14 cellular contexts compared by ENCODE assay signal in genomic region chr6:14146459-14147096, GRCh38. TPM values are rescaled to one million over a fixed set of nuclear protein-coding genes. Genes with fewer than 3 reads are reported as not detected.
DNase-seq lines count a peak whose midpoint lies in the region; ATAC-seq and TF ChIP-seq lines count a peak whose summit lies in the region.
"Had no signal": no experiment of that assay in that cellular context is flagged by ENCODE, and none has a peak within 500 bp of the region (broad histone marks: within the 10 kb centered on the region; RNA-seq: fewer than 3 reads in every experiment).

No MANE protein-coding gene starts in this region.

- no peak overlapping the region for H3K4ac ChIP-seq in neuronal stem cell (ENCODE audit: low read length)

- H2BK120ac ChIP-seq in neuronal stem cell (ENCODE audit: low read depth, low read length) = no peak overlapping the region

- no peak overlapping the region for H4K91ac ChIP-seq in neuronal stem cell (ENCODE audit: low read depth, low read length, poor library complexity)

- no peak for ATAC-seq in HG02588 (IDR thresholded peaks at IDR 0.05; ENCODE audit: unreplicated experiment)
- no peak for ATAC-seq in omental fat pad (ENCODE audit: low FRiP score)
- ATAC-seq in GM21528 (IDR thresholded peaks at IDR 0.05; ENCODE audit: low FRiP score, unreplicated experiment) = no peak
- no peak for ATAC-seq in HG03135 (IDR thresholded peaks at IDR 0.05; ENCODE audit: unreplicated experiment)

- no peak overlapping the region for H2BK12ac ChIP-seq in neuronal stem cell (ENCODE audit: low read length)

- no peak overlapping the region for H3K9ac ChIP-seq in neuronal stem cell (ENCODE audit: low read depth, low read length, poor library complexity)
- H3K9ac ChIP-seq: KMS-11 had no signal

- DNase-seq in NCI-H128 (lab: John Stamatoyannopoulos, UW; ENCODE audit: unreplicated experiment) (peak; percentile 52), NCI-H2029 treated with DMSO at 0.1 percent for 48 hours (lab: John Stamatoyannopoulos, UW) (peak; percentile 97), NCI-H69 (lab: John Stamatoyannopoulos, UW) (peak; percentile 81), neuronal stem cell (ENCODE audit: low spot score) (no peak), omental fat pad (ENCODE audit: low spot score) (no peak)
- DNase-seq: DMS 273 treated with DMSO at 0.1 percent for 48 hours, NCI-H1105, NCI-H226, NCI-H748 treated with DMSO at 0.1 percent for 48 hours, SIG-M5 had no signal

- H3K27ac ChIP-seq in neuronal stem cell (replicated peaks; ENCODE audit: low read length) = no peak overlapping the region
- H3K27ac ChIP-seq: KMS-11 had no signal

- no peaks in the 10 kb centered on the region for H3K9me3 ChIP-seq in neuronal stem cell (replicated peaks in 1 of 2; ENCODE audit: control insufficient read depth in 2 of 2, insufficient read depth in 1 of 2, low read depth in 1 of 2, low read length in 2 of 2)

- H2AFZ ChIP-seq in neuronal stem cell (ENCODE audit: low read length) = peak overlapping the region; percentile 42

- no peak overlapping the region for H3K18ac ChIP-seq in neuronal stem cell (ENCODE audit: low read length)

- peaks cover 3% of the 10 kb centered on the region for H3K79me1 ChIP-seq in neuronal stem cell (ENCODE audit: low read depth, low read length)

- H3K4me2 ChIP-seq in neuronal stem cell (ENCODE audit: insufficient read depth, low read length, poor library complexity, severe bottlenecking) = no peak overlapping the region
- H3K4me2 ChIP-seq: KMS-11 had no signal

- H3K36me3 ChIP-seq in neuronal stem cell (replicated peaks in 1 of 2; ENCODE audit: control insufficient read depth in 2 of 2, insufficient read depth in 2 of 2, low read length in 2 of 2) = no peaks in the 10 kb centered on the region

- H3K4me1 ChIP-seq in neuronal stem cell (ENCODE audit: control insufficient read depth in 2 of 2, insufficient read depth in 1 of 2, low read depth in 1 of 2, low read length in 2 of 2) = peaks cover 4% of the 10 kb centered on the region in 2 donors

- H3K27me3 ChIP-seq in neuronal stem cell (ENCODE audit: control insufficient read depth in 3 of 3, insufficient read depth in 3 of 3, low read depth in 1 of 3, low read length in 3 of 3) = peaks cover 0 to 15% (median 0%) of the 10 kb centered on the region in 3 experiments

- H3K4me3 ChIP-seq in neuronal stem cell (ENCODE audit: low read length in 2 of 2) = no peak overlapping the region

- H3K14ac ChIP-seq in neuronal stem cell (ENCODE audit: low read length) = no peak overlapping the region

- no peak overlapping the region for H2BK5ac ChIP-seq in neuronal stem cell (ENCODE audit: low read length)

- no peak overlapping the region for H2AK5ac ChIP-seq in neuronal stem cell (ENCODE audit: low read depth, low read length)

- H2BK15ac ChIP-seq in neuronal stem cell (ENCODE audit: low read length) = no peak overlapping the region

- WGBS in neuronal stem cell (ENCODE audit: extremely low coverage in 2 of 2, insufficient read length in 2 of 2, insufficient replicate concordance in 1 of 2), 2 donors = no CpG with 5 or more reads among the region's 11 CpGs

- TF ChIP-seq CTCF in omental fat pad (IDR thresholded peaks at IDR 0.05) = no peak

- H3K23ac ChIP-seq in neuronal stem cell (ENCODE audit: low read depth, low read length, poor library complexity) = no peak overlapping the region

- no peak overlapping the region for H4K8ac ChIP-seq in neuronal stem cell (ENCODE audit: low read depth, low read length)

RNA-seq across cellular contexts. Expression of gene CD83, which starts 29.0 kb away (rescaled TPM):
- polyA plus RNA-seq in neuronal stem cell (2013, experiment 1 of 2) = 2.3 TPM
- 2.5 TPM for polyA plus RNA-seq in neuronal stem cell (2013, experiment 2 of 2)
- total RNA-seq in omental fat pad = 10 to 100 TPM in 2 of 4 donors, 1 to 10 TPM in 2; 4.9 to 20.4 (median 12.4) TPM

Comparison
In these comparisons a context has a peak if more than half of its experiments do, and no peak if none do; other contexts are left out.
1. DNase-seq: peak in NCI-H128 (single experiment), NCI-H2029 treated with DMSO at 0.1 percent for 48 hours (single experiment) and NCI-H69 (single experiment); none in neuronal stem cell (single experiment) and omental fat pad (single experiment).